34 cellular contexts compared by ENCODE assay signal in genomic region chr18:31149351-31149750, GRCh38. TPM values are rescaled to one million over a fixed set of nuclear protein-coding genes. Genes with fewer than 3 reads are reported as not detected.
"Had no signal": no experiment of that assay in that cellular context is flagged by ENCODE, and none has a peak within 500 bp of the region (broad histone marks: within the 10 kb centered on the region; RNA-seq: fewer than 3 reads in every experiment).

No MANE protein-coding gene starts in this region.

- DNase-seq: activated CD4-positive, alpha-beta memory T cell treated with anti-CD3 and anti-CD28 coated beads for 36 hours; activated CD4-positive, alpha-beta T cell treated with anti-CD3 and anti-CD28 coated beads for 36 hours; activated CD4-positive, alpha-beta T cell treated with anti-CD3 and anti-CD28 coated beads, Interleukin-2, amount 10 ng/mL, durations not matched to agents 24 days and 14 days; activated CD4-positive, CD25-positive, alpha-beta regulatory T cell; activated CD4-positive, CD25-positive, alpha-beta regulatory T cell treated with anti-CD3 and anti-CD28 coated beads, Interleukin-2, amount 50 U/mL, for 72 hours; activated CD8-positive, alpha-beta memory T cell treated with anti-CD3 and anti-CD28 coated beads, Interleukin-2, amount 10 ng/mL, durations not matched to agents 7 days and 5 days; activated CD8-positive, alpha-beta memory T cell treated with anti-CD3 and anti-CD28 coated beads, Interleukin-2, amount 50 U/mL, for 4 hours; activated CD8-positive, alpha-beta T cell treated with anti-CD3 and anti-CD28 coated beads, Interleukin-2, amount 10 ng/mL, durations not matched to agents 7 days and 5 days; activated effector memory CD4-positive, alpha-beta T cell treated with anti-CD3 and anti-CD28 coated beads, Interleukin-2, amount 50 U/mL, for 16 hours; activated naive CD4-positive, alpha-beta T cell treated with anti-CD3 and anti-CD28 coated beads for 36 hours; activated naive CD8-positive, alpha-beta T cell treated with anti-CD3 and anti-CD28 coated beads for 36 hours; activated naive CD8-positive, alpha-beta T cell treated with anti-CD3 and anti-CD28 coated beads, Interleukin-2, amount 50 U/mL, for 24 hours; activated T-cell treated with anti-CD3 and anti-CD28 coated beads, Interleukin-2, amount 50 U/mL, for 1 hour; activated T-cell treated with anti-CD3 and anti-CD28 coated beads, Interleukin-2, amount 50 U/mL, for 48 hours; adrenal gland; body of pancreas; central memory CD4-positive, alpha-beta T cell; cerebellar nuclear complex; colonic mucosa; effector CD8-positive, alpha-beta T cell; esophagus squamous epithelium; foreskin melanocyte; T-helper 2 cell had no signal

RNA-seq across cellular contexts. Expression of gene DSC1, which starts 13.3 kb away (rescaled TPM):
- total RNA-seq: activated CD4-positive, alpha-beta T cell treated with anti-CD3 and anti-CD28 coated beads, Interleukin-2, amount 10 ng/mL, durations not matched to agents 24 days and 14 days; activated CD8-positive, alpha-beta memory T cell treated with anti-CD3 and anti-CD28 coated beads, Interleukin-2, amount 10 ng/mL, durations not matched to agents 7 days and 5 days; activated T-helper 1 cell treated with anti-CD3 and anti-CD28 coated beads, Interleukin-12 subunit alpha, Interleukin-12 subunit beta, Interleukin-2, Interleukin-4 antibody, amounts not matched to agents 30 ng/mL and 10 ng/mL and 1 ng/mL, durations not matched to agents 14 hours and 24 hours and 36 hours; activated T-helper 2 cell treated with anti-CD3 and anti-CD28 coated beads, Interferon-gamma antibody, Interleukin-2, Interleukin-4, amounts not matched to agents 10 μg/mL and 5 μg/mL and 100 μg/mL, durations not matched to agents 14 hours and 24 hours and 36 hours; adrenal gland; ascending aorta; body of pancreas; dermis microvascular lymphatic vessel endothelial cell; endothelial cell of umbilical vein; fibroblast of lung; fibroblast of villous mesenchyme; gastroesophageal sphincter; glomerular endothelial cell; T-helper 1 cell treated with Interleukin-12 subunit alpha and Interleukin-12 subunit beta and Interleukin-4 antibody, amounts not matched to agents 30 ng/mL and 1 ng/mL, for 36 hours had no signal

RNA-seq across cellular contexts. Expression of gene DSC2, which starts 47.1 kb away (rescaled TPM):
- total RNA-seq: activated CD4-positive, alpha-beta memory T cell treated with anti-CD3 and anti-CD28 coated beads for 36 hours; activated CD4-positive, alpha-beta T cell treated with anti-CD3 and anti-CD28 coated beads, Interleukin-2, amount 10 ng/mL, durations not matched to agents 24 days and 14 days; activated CD8-positive, alpha-beta memory T cell treated with anti-CD3 and anti-CD28 coated beads for 36 hours; activated CD8-positive, alpha-beta memory T cell treated with anti-CD3 and anti-CD28 coated beads, Interleukin-2, amount 10 ng/mL, durations not matched to agents 7 days and 5 days; activated CD8-positive, alpha-beta T cell treated with anti-CD3 and anti-CD28 coated beads, Interleukin-2, amount 10 ng/mL, durations not matched to agents 7 days and 5 days; activated T-helper 1 cell treated with anti-CD3 and anti-CD28 coated beads, Interleukin-12 subunit alpha, Interleukin-12 subunit beta, Interleukin-2, Interleukin-4 antibody, amounts not matched to agents 30 ng/mL and 10 ng/mL and 1 ng/mL, durations not matched to agents 14 hours and 24 hours and 36 hours; activated T-helper 2 cell treated with anti-CD3 and anti-CD28 coated beads, Interferon-gamma antibody, Interleukin-2, Interleukin-4, amounts not matched to agents 10 μg/mL and 5 μg/mL and 100 μg/mL, durations not matched to agents 14 hours and 24 hours and 36 hours; endothelial cell of umbilical vein; T-helper 1 cell treated with Interleukin-12 subunit alpha and Interleukin-12 subunit beta and Interleukin-4 antibody, amounts not matched to agents 30 ng/mL and 1 ng/mL, for 36 hours had no signal
